12 cellular contexts compared by ENCODE assay signal in genomic region chr11:94746721-94747120, GRCh38. TPM values are rescaled to one million over a fixed set of nuclear protein-coding genes. Genes with fewer than 3 reads are reported as not detected.
DNase-seq lines count a peak whose midpoint lies in the region; ATAC-seq and TF ChIP-seq lines count a peak whose summit lies in the region.
"Had no signal": no experiment of that assay in that cellular context is flagged by ENCODE, and none has a peak within 500 bp of the region (broad histone marks: within the 10 kb centered on the region; RNA-seq: fewer than 3 reads in every experiment).

No MANE protein-coding gene starts in this region.

- 0 out of 2 replicates have a peak, but pooled peaks cover 6% of the 10 kb centered on the region for H3K79me2 ChIP-seq in PC-3 (ENCODE audit: low read length)

- peak; percentile 25 for DNase-seq in ELF-1 (ENCODE audit: low read depth, low spot score)
- DNase-seq in PC-3: peak; percentile 91
- peak; percentile 59 to 81 for DNase-seq in foreskin keratinocyte
- no peak for DNase-seq in putamen (ENCODE audit: low spot score)
- no peak for DNase-seq in NCI-H1436 (lab: John Stamatoyannopoulos, UW)
- no peak for DNase-seq in inferior parietal cortex (ENCODE audit: extremely low spot score)
- DNase-seq: activated naive CD4-positive, alpha-beta T cell; BE2C; KBM-7; NCI-H1417 treated with DMSO at 0.1 percent for 48 hours; NCI-H2227 treated with DMSO at 0.1 percent for 48 hours had no signal

- peaks cover 71% of the 10 kb centered on the region for H3K4me1 ChIP-seq in PC-3 (ENCODE audit: insufficient read depth, low read length)
- peaks cover 66% of the 10 kb centered on the region for H3K4me1 ChIP-seq in foreskin keratinocyte
- peaks cover 29 to 62% (median 37%) of the 10 kb centered on the region in 3 donors for H3K4me1 ChIP-seq in skeletal muscle tissue (ENCODE audit: control insufficient read depth in 3 of 3, insufficient read depth in 3 of 3, low read length in 3 of 3)
- H3K4me1 ChIP-seq: BE2C had no signal

- H4K20me1 ChIP-seq in PC-3 (ENCODE audit: low read length): no peaks in the 10 kb centered on the region

- CTCF ChIA-PET in PC-3 (lab: Charles Lee): interaction anchor here (0.7 to 1.3 kb wide), 2 partner anchors 123 to 1593 kb away, joined by 3 to 5 read pairs; no protein-coding TSS in a partner anchor

- POLR2A ChIA-PET in PC-3 (lab: Charles Lee; ENCODE audit: unreplicated experiment): no interaction called here

- H3K27me3 ChIP-seq in PC-3 (ENCODE audit: low read length) (no peaks in the 10 kb centered on the region), foreskin keratinocyte (no peaks in the 10 kb centered on the region), skeletal muscle tissue (ENCODE audit: control insufficient read depth in 3 of 3, insufficient read depth in 3 of 3, low read length in 3 of 3) (no peaks in the 10 kb centered on the region)
- H3K27me3 ChIP-seq: BE2C had no signal

- no peak overlapping the region for H2AFZ ChIP-seq in PC-3 (ENCODE audit: low read length)

- H3K9me3 ChIP-seq in PC-3 (ENCODE audit: low read length) (no peaks in the 10 kb centered on the region), skeletal muscle tissue (ENCODE audit: control insufficient read depth in 3 of 3, low read length in 3 of 3) (no peaks in the 10 kb centered on the region)
- H3K9me3 ChIP-seq: BE2C had no signal

- no TSS peak for BruUV-seq in PC-3 (replicated peaks; lab: Mats Ljungman, UMichigan)

- intact Hi-C loops in PC-3 (cut with micrococcal nuclease): loop anchor here (5.0 kb wide), 1 partner anchor 84 kb away; no protein-coding TSS in a partner anchor

- H3K4me3 ChIP-seq in PC-3 (ENCODE audit: low read length): no peak overlapping the region
- no peak overlapping the region for H3K4me3 ChIP-seq in skeletal muscle tissue (ENCODE audit: low read length in 3 of 3)

- TF ChIP-seq CTCF in PC-3 (conservative IDR thresholded peaks at IDR 0.05; ENCODE audit: low read depth, low read length): no peak; the same call in 1 of the 2 replicates
- peak; percentile 6 for TF ChIP-seq CTCF in foreskin keratinocyte (conservative IDR thresholded peaks at IDR 0.05)

- ATAC-seq in PC-3 (peak; percentile 57), foreskin keratinocyte (peak; percentile 5)

- H3K27ac ChIP-seq in PC-3 (ENCODE audit: low read length) (peak overlapping the region; percentile 94), foreskin keratinocyte (peak overlapping the region; percentile 93), skeletal muscle tissue (ENCODE audit: low read depth, low read length) (peak overlapping the region; percentile 5)

- H3K9me2 ChIP-seq in PC-3 (replicated peaks; ENCODE audit: low read length): no peaks in the 10 kb centered on the region

- H3K9ac ChIP-seq in PC-3 (ENCODE audit: low read length): peak overlapping the region; percentile 67
- H3K9ac ChIP-seq in skeletal muscle tissue (ENCODE audit: low read depth in 1 of 3, low read length in 3 of 3): no peak overlapping the region

- no peaks in the 10 kb centered on the region for H3K36me3 ChIP-seq in PC-3 (ENCODE audit: low read depth, low read length)
- H3K36me3 ChIP-seq in skeletal muscle tissue (ENCODE audit: control insufficient read depth in 3 of 3, insufficient read depth in 3 of 3, low read length in 3 of 3): peaks cover 0 to 2% (median 0%) of the 10 kb centered on the region in 3 donors
- H3K36me3 ChIP-seq: BE2C had no signal

- peaks cover 21% of the 10 kb centered on the region for H3F3A ChIP-seq in PC-3 (ENCODE audit: low read length, unreplicated experiment)

- peak overlapping the region; percentile 66 for H3K4me2 ChIP-seq in PC-3 (ENCODE audit: low read length)

RNA-seq across cellular contexts. Expression of gene AMOTL1, which starts 21.4 kb away (rescaled TPM):
- 32.6 and 37.9 TPM in 2 replicates for total RNA-seq in PC-3 (2014; rRNA removed)
- 158 and 182 TPM in 2 replicates for total RNA-seq in foreskin keratinocyte
- 25.6 and 26.8 TPM in 2 replicates for polyA plus RNA-seq in foreskin keratinocyte
- 79.3 TPM for total RNA-seq in skeletal muscle tissue

Comparison
In these comparisons a context has a peak if more than half of its experiments do, and no peak if none do; other contexts are left out.
1. DNase-seq: peak in ELF-1 (single experiment), PC-3 (single experiment) and foreskin keratinocyte (2 of 2); none in putamen (single experiment), NCI-H1436 (single experiment) and inferior parietal cortex (single experiment).
2. H3K27ac ChIP-seq: peak in every context shown above with its lines; median percentile 94 in PC-3; 93 in foreskin keratinocyte; 5 in skeletal muscle tissue.